18 cellular contexts compared by ENCODE assay signal in genomic region chr9:76528056-76528455, GRCh38.
DNase-seq lines count a peak whose midpoint lies in the region; ATAC-seq and TF ChIP-seq lines count a peak whose summit lies in the region.
"Had no signal": no experiment of that assay in that cellular context is flagged by ENCODE, and none has a peak within 500 bp of the region (broad histone marks: within the 10 kb centered on the region; RNA-seq: fewer than 3 reads in every experiment).

No MANE protein-coding gene starts in this region.

- CTCF ChIA-PET in BJ (lab: Yijun Ruan, JAX), result no interaction called here

- H3K36me3 ChIP-seq in BJ (ENCODE audit: control insufficient read depth, insufficient read depth, low read length), result no peaks in the 10 kb centered on the region

- POLR2A ChIA-PET in BJ (lab: Charles Lee), result no interaction called here

- no peaks in the 10 kb centered on the region for H3K27me3 ChIP-seq in BJ (ENCODE audit: control insufficient read depth, insufficient read depth, low read length)

- ATAC-seq in GM19452 (IDR thresholded peaks at IDR 0.05; ENCODE audit: unreplicated experiment), result no peak
- no peak for ATAC-seq in GM21367 (IDR thresholded peaks at IDR 0.05; ENCODE audit: unreplicated experiment)
- ATAC-seq: HepG2, K562 had no signal

- peaks cover 44% of the 10 kb centered on the region for H3K4me1 Mint-ChIP-seq in HFFc6 (ENCODE audit: low read depth)
- H3K4me1 Mint-ChIP-seq in dendritic cell treated with granulocyte-macrophage colony-stimulating factor and Interleukin-4, amounts not matched to agents 40 ng/mL and 50 ng/mL, for 4 days (ENCODE audit: low read depth), result peaks cover 18% of the 10 kb centered on the region

- no peak overlapping the region for H3K4me3 ChIP-seq in BJ (ENCODE audit: low read depth, low read length)
- H3K4me3 ChIP-seq: K562, PC-9, SK-N-MC had no signal

- no peak for TF ChIP-seq CTCF in BJ (IDR thresholded peaks at IDR 0.05; ENCODE audit: insufficient read depth, low read depth, low read length)
- TF ChIP-seq CTCF in HFFc6 (IDR thresholded peaks at IDR 0.05), result no peak

- peaks cover 10% of the 10 kb centered on the region for H3K36me3 Mint-ChIP-seq in HFFc6 (ENCODE audit: low read depth)
- peaks cover 37% of the 10 kb centered on the region for H3K36me3 Mint-ChIP-seq in dendritic cell treated with granulocyte-macrophage colony-stimulating factor and Interleukin-4, amounts not matched to agents 40 ng/mL and 50 ng/mL, for 4 days (ENCODE audit: low read depth)

- peaks cover 7% of the 10 kb centered on the region for H3K9me3 Mint-ChIP-seq in HFFc6
- no peaks in the 10 kb centered on the region for H3K9me3 Mint-ChIP-seq in dendritic cell treated with granulocyte-macrophage colony-stimulating factor and Interleukin-4, amounts not matched to agents 40 ng/mL and 50 ng/mL, for 4 days

- intact Hi-C loops in dendritic cell treated with granulocyte-macrophage colony-stimulating factor and Interleukin-4, amounts not matched to agents 40 ng/mL and 50 ng/mL, for 4 days (cut with micrococcal nuclease), result no loop called here

- H3K4me3 Mint-ChIP-seq in HFFc6, result peak overlapping the region; percentile 47; the same call in 1 of the 2 replicates
- no peak overlapping the region for H3K4me3 Mint-ChIP-seq in dendritic cell treated with granulocyte-macrophage colony-stimulating factor and Interleukin-4, amounts not matched to agents 40 ng/mL and 50 ng/mL, for 4 days

- peaks cover 2% of the 10 kb centered on the region for H3K27me3 Mint-ChIP-seq in HFFc6 (ENCODE audit: insufficient read depth)
- H3K27me3 Mint-ChIP-seq in dendritic cell treated with granulocyte-macrophage colony-stimulating factor and Interleukin-4, amounts not matched to agents 40 ng/mL and 50 ng/mL, for 4 days, result no peaks in the 10 kb centered on the region

- DNase-seq in BJ (ENCODE audit: low read depth) (peak; percentile 58), HFFc6 (no peak), fibroblast of the conjunctiva (ENCODE audit: low read depth) (peak; percentile 23), NCI-H446 treated with DMSO at 0.1 percent for 48 hours (lab: John Stamatoyannopoulos, UW) (no peak)
- DNase-seq in activated CD4-positive, CD25-positive, alpha-beta regulatory T cell (lab: John Stamatoyannopoulos, UW), result no peak
- DNase-seq: DMS79, NCI-H1436 treated with DMSO at 0.1 percent for 48 hours, NCI-H1930, NCI-H2227 treated with DMSO at 0.1 percent for 48 hours, NCI-H748 treated with DMSO at 0.1 percent for 48 hours, PC-9, SHP77 treated with DMSO at 0.1 percent for 48 hours had no signal

- no peak overlapping the region for H3K27ac Mint-ChIP-seq in HFFc6
- peak overlapping the region; percentile 13 for H3K27ac Mint-ChIP-seq in dendritic cell treated with granulocyte-macrophage colony-stimulating factor and Interleukin-4, amounts not matched to agents 40 ng/mL and 50 ng/mL, for 4 days

Comparison
In these comparisons a context has a peak if more than half of its experiments do, and no peak if none do; other contexts are left out.
1. DNase-seq: peak in BJ (single experiment) and fibroblast of the conjunctiva (single experiment); none in HFFc6 (single experiment), NCI-H446 treated with DMSO at 0.1 percent for 48 hours (single experiment) and activated CD4-positive, CD25-positive, alpha-beta regulatory T cell (0 of 4).